ENCODE assay signal across 15 cellular contexts in genomic region chr12:52860102-52860838, GRCh38. TPM values are rescaled to one million over a fixed set of nuclear protein-coding genes. Genes with fewer than 3 reads are reported as not detected.
DNase-seq lines count a peak whose midpoint lies in the region; ATAC-seq and TF ChIP-seq lines count a peak whose summit lies in the region.
"Had no signal": no experiment of that assay in that cellular context is flagged by ENCODE, and none has a peak within 500 bp of the region (broad histone marks: within the 10 kb centered on the region; RNA-seq: fewer than 3 reads in every experiment).

No MANE protein-coding gene starts in this region.

- ATAC-seq in left colon, result peak; percentile 90

- H3K4me1 Mint-ChIP-seq in activated naive CD4-positive, alpha-beta T cell treated with anti-CD3 and anti-CD28 coated beads for 36 hours (ENCODE audit: low read depth), result peaks cover 5% of the 10 kb centered on the region

- no peak overlapping the region for H3K27ac Mint-ChIP-seq in activated naive CD4-positive, alpha-beta T cell treated with anti-CD3 and anti-CD28 coated beads for 36 hours
- H3K27ac Mint-ChIP-seq: T-helper 1 cell treated with Interleukin-12 subunit alpha and Interleukin-12 subunit beta and Interleukin-4 antibody, amounts not matched to agents 30 μg/mL and 1 μg/mL, for 36 hours had no signal

- intact Hi-C loops in left colon (cut with DNase I, micrococcal nuclease), result no loop called here
- intact Hi-C loops in activated naive CD4-positive, alpha-beta T cell treated with anti-CD3 and anti-CD28 coated beads for 36 hours (cut with micrococcal nuclease), result no loop called here

- DNase-seq in AG08395 (ENCODE audit: low spot score) (peak; percentile 49), LoVo (ENCODE audit: low spot score) (peak; percentile 52), cardiac fibroblast (ENCODE audit: low read depth in 2 of 2) (peak; percentile 86 to 87), left colon (no peak), DMS79 treated with DMSO at 0.1 percent for 48 hours (lab: John Stamatoyannopoulos, UW) (no peak), caudate nucleus (lab: John Stamatoyannopoulos, UW) (no peak), SHP77 (lab: John Stamatoyannopoulos, UW) (no peak)
- DNase-seq in activated naive CD4-positive, alpha-beta T cell treated with anti-CD3 and anti-CD28 coated beads for 36 hours, result no peak
- DNase-seq: amniotic stem cell, erythroblast, NCI-H510A had no signal

- no peaks in the 10 kb centered on the region for H3K9me3 Mint-ChIP-seq in activated naive CD4-positive, alpha-beta T cell treated with anti-CD3 and anti-CD28 coated beads for 36 hours
- H3K9me3 Mint-ChIP-seq: T-helper 1 cell treated with Interleukin-12 subunit alpha and Interleukin-12 subunit beta and Interleukin-4 antibody, amounts not matched to agents 30 μg/mL and 1 μg/mL, for 36 hours had no signal

- H3K27me3 Mint-ChIP-seq in activated naive CD4-positive, alpha-beta T cell treated with anti-CD3 and anti-CD28 coated beads for 36 hours (ENCODE audit: low read depth), result no peaks in the 10 kb centered on the region

- H3K27ac ChIP-seq in caudate nucleus (ENCODE audit: low read depth, low read length), result no peak overlapping the region
- H3K27ac ChIP-seq: C4-2B had no signal

- no peaks in the 10 kb centered on the region for H3K36me3 Mint-ChIP-seq in activated naive CD4-positive, alpha-beta T cell treated with anti-CD3 and anti-CD28 coated beads for 36 hours (ENCODE audit: low read depth)

- no peak overlapping the region for H3K4me3 ChIP-seq in cardiac fibroblast (replicated peaks in 1 of 2; ENCODE audit: low read depth in 2 of 2, low read length in 2 of 2)
- H3K4me3 ChIP-seq: lung had no signal

- H3K4me3 Mint-ChIP-seq in activated naive CD4-positive, alpha-beta T cell treated with anti-CD3 and anti-CD28 coated beads for 36 hours, result no peak overlapping the region
- H3K4me3 Mint-ChIP-seq: T-helper 1 cell treated with Interleukin-12 subunit alpha and Interleukin-12 subunit beta and Interleukin-4 antibody, amounts not matched to agents 30 μg/mL and 1 μg/mL, for 36 hours had no signal

- CTCF ChIA-PET in activated naive CD4-positive, alpha-beta T cell treated with anti-CD3 and anti-CD28 coated beads for 36 hours (lab: Charles Lee), result interaction anchor here (1.9 to 2.4 kb wide), 3 partner anchors 10 to 24 kb away, joined by 4 to 6 read pairs (median 5); no protein-coding TSS in a partner anchor

- TF ChIP-seq CTCF in cardiac fibroblast (IDR thresholded peaks at IDR 0.05; ENCODE audit: low read depth, low read length), result no peak

RNA-seq across cellular contexts. Expression of gene KRT78, which starts 11.5 kb away (rescaled TPM):
- not detected for total RNA-seq in left colon
- not detected for total RNA-seq in activated naive CD4-positive, alpha-beta T cell treated with anti-CD3 and anti-CD28 coated beads for 36 hours
- total RNA-seq: lung, pulmonary artery endothelial cell had no signal

RNA-seq across cellular contexts. Expression of gene KRT79, which starts 26.2 kb away (rescaled TPM):
- not detected for total RNA-seq in left colon
- not detected for total RNA-seq in activated naive CD4-positive, alpha-beta T cell treated with anti-CD3 and anti-CD28 coated beads for 36 hours
- total RNA-seq: pulmonary artery endothelial cell had no signal

RNA-seq across cellular contexts. Expression of gene KRT8, which starts 44.6 kb away (rescaled TPM):
- total RNA-seq in left colon, result 1,000 to 10,000 TPM; 4,047 to 4,291 TPM
- total RNA-seq in activated naive CD4-positive, alpha-beta T cell treated with anti-CD3 and anti-CD28 coated beads for 36 hours, result under 1 TPM; 0.24 to 0.40 TPM

RNA-seq across cellular contexts. Expression of gene KRT4, which starts 46.4 kb away (rescaled TPM):
- not detected for total RNA-seq in left colon
- total RNA-seq in activated naive CD4-positive, alpha-beta T cell treated with anti-CD3 and anti-CD28 coated beads for 36 hours, result not detected
- total RNA-seq: pulmonary artery endothelial cell had no signal

Comparison
In these comparisons a context has a peak if more than half of its experiments do, and no peak if none do; other contexts are left out.
1. DNase-seq: peak in AG08395 (single experiment), LoVo (single experiment) and cardiac fibroblast (2 of 2); none in left colon (0 of 2), DMS79 treated with DMSO at 0.1 percent for 48 hours (single experiment), caudate nucleus (0 of 61), SHP77 (0 of 2) and activated naive CD4-positive, alpha-beta T cell treated with anti-CD3 and anti-CD28 coated beads for 36 hours (single experiment).
2. RNA of gene KRT8, which starts 44.6 kb away (total RNA-seq): 4,047 to 4,291 TPM in left colon; 0.24 to 0.40 TPM in activated naive CD4-positive, alpha-beta T cell treated with anti-CD3 and anti-CD28 coated beads for 36 hours; every median in the first group is over 1,000 times any median in the second.